Comparison of ENCODE assay signal across 28 cellular contexts in genomic region chr7:18975276-18975675, GRCh38.
A peak's percentile ranks its signal among the peaks of the same experiment; 100 is the strongest.
DNase-seq lines count a peak whose midpoint lies in the region; ATAC-seq and TF ChIP-seq lines count a peak whose summit lies in the region.
"Had no signal": no experiment of that assay in that cellular context is flagged by ENCODE, and none has a peak within 500 bp of the region (broad histone marks: within the 10 kb centered on the region; RNA-seq: fewer than 3 reads in every experiment).

No MANE protein-coding gene starts in this region.

- no peaks in the 10 kb centered on the region for H3K9me3 ChIP-seq in RWPE2 (ENCODE audit: severe bottlenecking)
- H3K9me3 ChIP-seq in upper lobe of right lung, result no peaks in the 10 kb centered on the region
- H3K9me3 ChIP-seq: esophagus muscularis mucosa, heart left ventricle, prostate gland, sigmoid colon, upper lobe of left lung had no signal

- H3K4me3 ChIP-seq in RWPE2 (ENCODE audit: severe bottlenecking) (no peak overlapping the region), upper lobe of right lung (no peak overlapping the region)
- H3K4me3 ChIP-seq: esophagus muscularis mucosa, heart left ventricle, K562, prostate gland, sigmoid colon, upper lobe of left lung had no signal

- DNase-seq in Caki2 (ENCODE audit: low read depth) (peak; percentile 16), NCI-H446 treated with DMSO at 0.1 percent for 48 hours (lab: John Stamatoyannopoulos, UW) (peak; percentile 78), RWPE2 (ENCODE audit: low spot score) (no peak), myocyte (ENCODE audit: low read depth) (peak; percentile 82), upper lobe of right lung (no peak), NCI-H1930 (lab: John Stamatoyannopoulos, UW) (no peak)
- no peak for DNase-seq in central memory CD4-positive, alpha-beta T cell
- DNase-seq: activated gamma-delta T cell; activated naive CD8-positive, alpha-beta T cell treated with anti-CD3 and anti-CD28 coated beads, Interleukin-2, amount 10 ng/mL, durations not matched to agents 7 days and 5 days; activated T-cell treated with anti-CD3 and anti-CD28 coated beads, Interleukin-2, amount 50 U/mL, for 24 hours; CD4-positive, alpha-beta T cell; GOT3; heart left ventricle; left ventricle myocardium superior; midbrain; natural killer cell; NCI-H1105; NCI-H187; NCI-H526 treated with DMSO at 0.1 percent for 48 hours; nucleus accumbens; RPMI8226; sigmoid colon; stimulated activated CD4-positive, alpha-beta T cell treated with anti-CD3 and anti-CD28 coated beads, Interleukin-4, amount 100 ng/mL, for 24 hours; upper lobe of left lung had no signal

- ATAC-seq in RWPE2 (ENCODE audit: low read depth) (no peak), upper lobe of right lung (no peak), GM18858 (IDR thresholded peaks at IDR 0.05; ENCODE audit: unreplicated experiment) (no peak)
- ATAC-seq: heart left ventricle, K562, left ventricle myocardium superior, natural killer cell had no signal

- TF ChIP-seq CTCF in RWPE2 (IDR thresholded peaks at IDR 0.05; ENCODE audit: poor library complexity, severe bottlenecking), result no peak
- TF ChIP-seq CTCF in upper lobe of right lung (IDR thresholded peaks at IDR 0.05), result no peak

- in situ Hi-C loops in Caki2 (cut with HindIII; ENCODE audit: low pct_unique_long_range_greater_than_20kb, low sequenced_read_pairs), result no loop called here

- H3K27ac ChIP-seq in RWPE2 (ENCODE audit: poor library complexity, severe bottlenecking), result peak overlapping the region; percentile 85
- no peak overlapping the region for H3K27ac ChIP-seq in upper lobe of right lung
- H3K27ac ChIP-seq: esophagus muscularis mucosa, heart left ventricle, prostate gland, sigmoid colon, upper lobe of left lung had no signal

- intact Hi-C loops in upper lobe of right lung (cut with DNase I), result no loop called here

- H3K4me1 ChIP-seq in RWPE2 (ENCODE audit: insufficient read depth, poor library complexity, severe bottlenecking), result peaks cover 54% of the 10 kb centered on the region
- no peaks in the 10 kb centered on the region for H3K4me1 ChIP-seq in upper lobe of right lung
- H3K4me1 ChIP-seq: prostate gland, upper lobe of left lung had no signal

- H3K27me3 ChIP-seq in RWPE2 (ENCODE audit: insufficient read depth, poor library complexity, severe bottlenecking), result no peaks in the 10 kb centered on the region
- H3K27me3 ChIP-seq in upper lobe of right lung, result no peaks in the 10 kb centered on the region
- H3K27me3 ChIP-seq: esophagus muscularis mucosa, heart left ventricle, sigmoid colon, upper lobe of left lung had no signal

- H3K36me3 ChIP-seq in RWPE2 (ENCODE audit: low read depth), result no peaks in the 10 kb centered on the region
- no peaks in the 10 kb centered on the region for H3K36me3 ChIP-seq in upper lobe of right lung
- H3K36me3 ChIP-seq: esophagus muscularis mucosa, heart left ventricle, prostate gland, sigmoid colon, upper lobe of left lung had no signal

Comparison
In these comparisons a context has a peak if more than half of its experiments do, and no peak if none do; other contexts are left out.
1. DNase-seq: peak in Caki2 (single experiment), NCI-H446 treated with DMSO at 0.1 percent for 48 hours (single experiment) and myocyte (single experiment); none in RWPE2 (single experiment), upper lobe of right lung (single experiment), central memory CD4-positive, alpha-beta T cell (single experiment) and NCI-H1930 (0 of 2).